Comparison of ENCODE assay signal across 24 cellular contexts in the genomic region with DNA sequence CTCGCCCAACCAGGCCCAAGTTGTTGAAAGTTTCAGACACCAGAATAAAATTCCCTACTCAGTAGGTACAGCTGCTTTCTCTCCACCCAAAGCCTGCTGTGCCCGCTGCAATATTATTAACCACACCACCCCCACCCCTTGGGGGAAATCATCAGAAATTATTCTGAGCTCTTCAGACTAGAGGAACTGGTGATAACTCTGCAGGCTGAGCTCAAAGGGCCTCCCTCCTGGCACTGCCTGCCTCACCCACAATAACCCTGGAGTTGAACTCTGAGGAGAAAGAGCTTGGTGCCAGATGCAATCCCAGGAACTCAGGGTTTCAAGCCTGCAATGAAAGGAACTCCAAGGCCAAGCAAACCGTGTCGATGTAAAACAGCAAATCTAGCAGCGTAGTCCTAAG.
"Had no signal": no experiment of that assay in that cellular context is flagged by ENCODE, and none has a peak within 500 bp of the region (broad histone marks: within the 10 kb centered on the region; RNA-seq: fewer than 3 reads in every experiment).

No MANE protein-coding gene starts in this region.

- H3K9me3 ChIP-seq: esophagus muscularis mucosa, psoas muscle, upper lobe of left lung had no signal

- H3K4me3 Mint-ChIP-seq: activated CD4-positive, alpha-beta T cell treated with anti-CD3 and anti-CD28 coated beads, Interleukin-2, amount 10 ng/mL, durations not matched to agents 7 days and 5 days; activated CD8-positive, alpha-beta memory T cell treated with anti-CD3 and anti-CD28 coated beads, Interleukin-2, amount 10 ng/mL, durations not matched to agents 7 days and 5 days; activated CD8-positive, alpha-beta T cell treated with anti-CD3 and anti-CD28 coated beads, Interleukin-2, amount 10 ng/mL, durations not matched to agents 7 days and 5 days; activated naive CD4-positive, alpha-beta T cell treated with anti-CD3 and anti-CD28 coated beads, Interleukin-2, amount 50 U/mL, for 24 hours; activated naive CD8-positive, alpha-beta T cell treated with anti-CD3 and anti-CD28 coated beads, Interleukin-2, amount 50 U/mL, for 24 hours; naive thymus-derived CD8-positive, alpha-beta T cell; neural progenitor cell; T-helper 17 cell had no signal

- H3K79me2 ChIP-seq: parathyroid adenoma had no signal

- H3K27me3 Mint-ChIP-seq: activated CD4-positive, alpha-beta T cell treated with anti-CD3 and anti-CD28 coated beads, Interleukin-2, amount 10 ng/mL, durations not matched to agents 7 days and 5 days; activated CD8-positive, alpha-beta memory T cell treated with anti-CD3 and anti-CD28 coated beads, Interleukin-2, amount 10 ng/mL, durations not matched to agents 7 days and 5 days; activated naive CD4-positive, alpha-beta T cell treated with anti-CD3 and anti-CD28 coated beads, Interleukin-2, amount 50 U/mL, for 24 hours had no signal

- H3K36me3 ChIP-seq: esophagus muscularis mucosa, neural progenitor cell, upper lobe of left lung had no signal

- H3K36me3 Mint-ChIP-seq: activated CD8-positive, alpha-beta memory T cell treated with anti-CD3 and anti-CD28 coated beads, Interleukin-2, amount 10 ng/mL, durations not matched to agents 7 days and 5 days; activated naive CD4-positive, alpha-beta T cell treated with anti-CD3 and anti-CD28 coated beads, Interleukin-2, amount 50 U/mL, for 24 hours; naive thymus-derived CD8-positive, alpha-beta T cell; neural progenitor cell had no signal

- H2AFZ ChIP-seq: neural progenitor cell, parathyroid adenoma had no signal

- H3K9ac ChIP-seq: neural progenitor cell, parathyroid adenoma had no signal

- H3K27me3 ChIP-seq: esophagus muscularis mucosa, neural progenitor cell, upper lobe of left lung had no signal

- H3K27ac ChIP-seq: esophagus muscularis mucosa, neural progenitor cell, parathyroid adenoma, psoas muscle, upper lobe of left lung had no signal

- H3K4me1 Mint-ChIP-seq: activated CD4-positive, alpha-beta T cell treated with anti-CD3 and anti-CD28 coated beads, Interleukin-2, amount 10 ng/mL, durations not matched to agents 7 days and 5 days; activated CD8-positive, alpha-beta memory T cell treated with anti-CD3 and anti-CD28 coated beads, Interleukin-2, amount 10 ng/mL, durations not matched to agents 7 days and 5 days; activated naive CD4-positive, alpha-beta T cell treated with anti-CD3 and anti-CD28 coated beads, Interleukin-2, amount 50 U/mL, for 24 hours; activated naive CD8-positive, alpha-beta T cell treated with anti-CD3 and anti-CD28 coated beads, Interleukin-2, amount 50 U/mL, for 24 hours; naive thymus-derived CD8-positive, alpha-beta T cell; T-helper 17 cell had no signal

- H3K4me1 ChIP-seq: neural progenitor cell, parathyroid adenoma, psoas muscle had no signal

- H3K27ac Mint-ChIP-seq: activated CD4-positive, alpha-beta T cell treated with anti-CD3 and anti-CD28 coated beads, Interleukin-2, amount 10 ng/mL, durations not matched to agents 7 days and 5 days; activated CD8-positive, alpha-beta memory T cell treated with anti-CD3 and anti-CD28 coated beads, Interleukin-2, amount 10 ng/mL, durations not matched to agents 7 days and 5 days; activated CD8-positive, alpha-beta T cell treated with anti-CD3 and anti-CD28 coated beads, Interleukin-2, amount 10 ng/mL, durations not matched to agents 7 days and 5 days; activated naive CD4-positive, alpha-beta T cell treated with anti-CD3 and anti-CD28 coated beads, Interleukin-2, amount 50 U/mL, for 24 hours; activated naive CD8-positive, alpha-beta T cell treated with anti-CD3 and anti-CD28 coated beads, Interleukin-2, amount 50 U/mL, for 24 hours; activated T-helper 2 cell treated with anti-CD3 and anti-CD28 coated beads, Interferon-gamma antibody, Interleukin-2, Interleukin-4, amounts not matched to agents 10 μg/mL and 5 μg/mL and 100 μg/mL, durations not matched to agents 14 hours and 24 hours and 36 hours; naive thymus-derived CD8-positive, alpha-beta T cell; neural progenitor cell; T-helper 17 cell had no signal

- H3K9me3 Mint-ChIP-seq: activated CD4-positive, alpha-beta T cell treated with anti-CD3 and anti-CD28 coated beads, Interleukin-2, amount 10 ng/mL, durations not matched to agents 7 days and 5 days; activated naive CD4-positive, alpha-beta T cell treated with anti-CD3 and anti-CD28 coated beads, Interleukin-2, amount 50 U/mL, for 24 hours; activated naive CD8-positive, alpha-beta T cell treated with anti-CD3 and anti-CD28 coated beads, Interleukin-2, amount 50 U/mL, for 24 hours; activated T-helper 2 cell treated with anti-CD3 and anti-CD28 coated beads, Interferon-gamma antibody, Interleukin-2, Interleukin-4, amounts not matched to agents 10 μg/mL and 5 μg/mL and 100 μg/mL, durations not matched to agents 14 hours and 24 hours and 36 hours; neural progenitor cell had no signal

- H3K4me3 ChIP-seq: esophagus muscularis mucosa, neural progenitor cell, psoas muscle, upper lobe of left lung had no signal

- ATAC-seq: activated CD8-positive, alpha-beta memory T cell treated with anti-CD3 and anti-CD28 coated beads, Interleukin-2, amount 10 ng/mL, durations not matched to agents 7 days and 5 days; activated CD8-positive, alpha-beta T cell treated with anti-CD3 and anti-CD28 coated beads, Interleukin-2, amount 10 ng/mL, durations not matched to agents 7 days and 5 days; activated naive CD8-positive, alpha-beta T cell treated with anti-CD3 and anti-CD28 coated beads, Interleukin-2, amount 50 U/mL, for 24 hours; naive thymus-derived CD8-positive, alpha-beta T cell; psoas muscle; stimulated activated naive CD8-positive, alpha-beta T cell treated with anti-CD3 and anti-CD28 coated beads, Interleukin-15, Interleukin-2, amounts not matched to agents 100 U/mL and 50 U/mL, for 24 hours; T-helper 17 cell had no signal

- H3K4me2 ChIP-seq: neural progenitor cell had no signal

- DNase-seq: activated CD4-positive, alpha-beta T cell treated with anti-CD3 and anti-CD28 coated beads for 1 hour; activated CD4-positive, alpha-beta T cell treated with anti-CD3 and anti-CD28 coated beads, Interleukin-2, amount 10 ng/mL, durations not matched to agents 7 days and 5 days; activated CD8-positive, alpha-beta memory T cell treated with anti-CD3 and anti-CD28 coated beads, Interleukin-2, amount 10 ng/mL, durations not matched to agents 7 days and 5 days; activated CD8-positive, alpha-beta T cell treated with anti-CD3 and anti-CD28 coated beads, Interleukin-2, amount 10 ng/mL, durations not matched to agents 7 days and 5 days; activated naive CD8-positive, alpha-beta T cell treated with anti-CD3 and anti-CD28 coated beads, Interleukin-2, amount 50 U/mL, for 24 hours; activated T-cell treated with anti-CD3 and anti-CD28 coated beads, Interleukin-2, amount 50 U/mL, for 48 hours; dermis blood vessel endothelial cell; effector CD4-positive, alpha-beta T cell; foreskin melanocyte; mammary epithelial cell; naive thymus-derived CD8-positive, alpha-beta T cell; occipital lobe; psoas muscle; right cardiac atrium; stimulated activated CD4-positive, alpha-beta T cell treated with anti-CD3 and anti-CD28 coated beads, Interleukin-2, amount 100 ng/mL, for 48 hours; stimulated activated naive CD8-positive, alpha-beta T cell treated with anti-CD3 and anti-CD28 coated beads, Interleukin-15, Interleukin-2, amounts not matched to agents 100 U/mL and 50 U/mL, for 24 hours; SW 1271; T-helper 17 cell had no signal
